15 cellular contexts compared by ENCODE assay signal in genomic region chr2:4973973-4974372, GRCh38.
DNase-seq lines count a peak whose midpoint lies in the region; ATAC-seq and TF ChIP-seq lines count a peak whose summit lies in the region.
"Had no signal": no experiment of that assay in that cellular context is flagged by ENCODE, and none has a peak within 500 bp of the region (broad histone marks: within the 10 kb centered on the region; RNA-seq: fewer than 3 reads in every experiment).

No MANE protein-coding gene starts in this region.

- H3K79me2 ChIP-seq in DND-41 (ENCODE audit: insufficient read depth, low read length), result no peaks in the 10 kb centered on the region

- TF ChIP-seq POLR2A in NB4 (IDR thresholded peaks at IDR 0.05; ENCODE audit: extremely low read depth, insufficient read length), result no peak

- H3K4me1 ChIP-seq in DND-41 (ENCODE audit: insufficient read depth, low read length), result no peaks in the 10 kb centered on the region

- H3K36me3 ChIP-seq in DND-41 (ENCODE audit: insufficient read depth, low read length), result no peaks in the 10 kb centered on the region

- H3K4me3 ChIP-seq in DND-41 (ENCODE audit: low read depth in 1 of 2, low read length in 2 of 2) (no peak overlapping the region), NB4 (ENCODE audit: low read depth, low read length) (no peak overlapping the region)

- ATAC-seq in DND-41 (ENCODE audit: insufficient read depth, low read depth), result peak; percentile 31; the same call in 1 of the 3 replicates
- ATAC-seq in left lobe of liver, result peak; percentile 23
- peak; percentile 55 for ATAC-seq in sciatic nerve
- no peak for ATAC-seq in GM21529 (IDR thresholded peaks at IDR 0.05; ENCODE audit: unreplicated experiment)
- ATAC-seq: HCT116, Right ventricle myocardium inferior had no signal

- no peak overlapping the region for H2AFZ ChIP-seq in DND-41 (ENCODE audit: low read depth, low read length)

- H3K9me3 ChIP-seq in DND-41 (ENCODE audit: insufficient read depth, low read length, severe bottlenecking), result no peaks in the 10 kb centered on the region

- H3K27ac ChIP-seq in DND-41 (ENCODE audit: low read length), result no peak overlapping the region

- no peaks in the 10 kb centered on the region for H3K27me3 ChIP-seq in DND-41 (ENCODE audit: insufficient read depth, low read length, poor library complexity)

- no peak for DNase-seq in DND-41
- peak; percentile 9 for DNase-seq in NB4 (ENCODE audit: low read depth)
- no peak for DNase-seq in left lobe of liver (ENCODE audit: low spot score)
- DNase-seq in sciatic nerve (ENCODE audit: low spot score), result no peak
- no peak for DNase-seq in T-helper 9 cell
- DNase-seq in activated effector memory CD4-positive, alpha-beta T cell treated with anti-CD3 and anti-CD28 coated beads, Interleukin-2, amount 50 U/mL, for 16 hours, result no peak
- no peak for DNase-seq in NCI-H526 treated with DMSO at 0.1 percent for 48 hours (lab: John Stamatoyannopoulos, UW)
- DNase-seq: ACHN; CD4-positive, alpha-beta memory T cell; NCI-H1417 treated with DMSO at 0.1 percent for 48 hours; NCI-H345; NCI-H748 treated with DMSO at 0.1 percent for 48 hours had no signal

- no peak for TF ChIP-seq CTCF in DND-41 (IDR thresholded peaks at IDR 0.05; ENCODE audit: borderline replicate concordance, extremely low read depth, low read length, poor library complexity, severe bottlenecking)
- no peak for TF ChIP-seq CTCF in NB4 (IDR thresholded peaks at IDR 0.05; ENCODE audit: low read depth, low read length)

- no peaks in the 10 kb centered on the region; the same call in 1 of the 2 replicates for H4K20me1 ChIP-seq in DND-41 (ENCODE audit: insufficient read depth, low read length)

- no peak overlapping the region for H3K4me2 ChIP-seq in DND-41 (ENCODE audit: insufficient read depth, low read length)

- intact Hi-C loops in sciatic nerve (cut with DNase I), result no loop called here

- no peak overlapping the region for H3K9ac ChIP-seq in DND-41 (ENCODE audit: low read depth, low read length)
